Comparison of ENCODE assay signal across 1 cellular context in genomic region chr1:245041058-245041698, GRCh38.
TF ChIP-seq lines count a peak whose summit lies in the region.

No MANE protein-coding gene starts in this region.

TF ChIP-seq in SK-N-SH treated with all-trans-retinoic acid at 6 μM for 48 hours, 23 proteins besides CTCF, POLR2A, EP300 and RAD21 (continued from another document):
- TF ChIP-seq POU6F1 (CRISPR knock-in tag; IDR thresholded peaks at IDR 0.05; ENCODE audit: borderline replicate concordance, low read depth) = no peak
- no peak for TF ChIP-seq PPARA (CRISPR knock-in tag; IDR thresholded peaks at IDR 0.05; ENCODE audit: borderline replicate concordance)
- no peak for TF ChIP-seq ZNF70 (CRISPR knock-in tag; IDR thresholded peaks at IDR 0.05)
